30 cellular contexts compared by ENCODE assay signal in the genomic region with DNA sequence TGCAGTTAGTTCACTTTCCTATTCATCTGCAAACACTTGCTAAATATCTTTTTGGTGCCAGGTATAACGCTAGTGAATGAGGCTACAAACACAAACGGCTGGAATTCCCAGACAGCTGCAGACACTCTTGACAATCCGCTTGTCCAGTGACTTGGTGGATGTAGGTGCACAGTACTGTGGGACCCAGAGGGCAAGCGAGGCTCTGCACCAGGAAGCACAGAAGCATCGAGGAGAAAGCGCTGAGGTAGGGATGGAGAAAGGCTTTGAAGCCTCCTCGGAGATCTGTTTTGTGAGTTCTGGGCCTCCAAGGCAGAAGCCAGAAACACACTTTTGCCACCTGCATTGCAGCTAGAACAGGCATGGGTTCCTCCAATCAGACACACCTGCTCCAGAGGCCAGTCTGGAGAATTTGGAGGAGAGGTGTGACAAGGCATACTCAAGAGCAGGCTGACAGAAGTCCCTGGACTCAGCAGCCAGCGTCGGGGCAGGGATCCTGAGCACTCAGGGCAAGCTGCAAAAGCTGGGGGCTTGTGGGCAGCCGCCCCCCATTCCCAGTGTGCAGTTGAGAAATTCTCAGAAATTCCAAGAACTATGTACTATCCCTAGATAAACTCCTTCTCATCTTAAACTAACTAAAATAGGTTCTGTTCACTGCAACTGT.
"Had no signal": no experiment of that assay in that cellular context is flagged by ENCODE, and none has a peak within 500 bp of the region (broad histone marks: within the 10 kb centered on the region; RNA-seq: fewer than 3 reads in every experiment).

No MANE protein-coding gene starts in this region.

- H3K9me3 ChIP-seq: ascending aorta, esophagus squamous epithelium had no signal

- DNase-seq: activated B cell treated with CpG ODN at 0.5 μM for 24 hours; activated CD4-positive, alpha-beta memory T cell treated with anti-CD3 and anti-CD28 coated beads, Interleukin-2, amount 10 ng/mL, durations not matched to agents 7 days and 5 days; activated CD4-positive, alpha-beta T cell treated with anti-CD3 and anti-CD28 coated beads for 48 hours; activated CD8-positive, alpha-beta memory T cell treated with anti-CD3 and anti-CD28 coated beads, Interleukin-2, amount 50 U/mL, for 48 hours; activated gamma-delta T cell; activated naive CD4-positive, alpha-beta T cell; activated naive CD4-positive, alpha-beta T cell treated with anti-CD3 and anti-CD28 coated beads, Interleukin-2, amount 10 ng/mL, durations not matched to agents 7 days and 5 days; activated naive CD8-positive, alpha-beta T cell treated with anti-CD3 and anti-CD28 coated beads, Interleukin-2, amount 10 ng/mL, durations not matched to agents 7 days and 5 days; activated T-cell treated with anti-CD3 and anti-CD28 coated beads for 4 hours; activated T-cell treated with anti-CD3 and anti-CD28 coated beads, Interleukin-2, amount 50 U/mL, for 24 hours; activated T-cell treated with anti-CD3 and anti-CD28 coated beads, Interleukin-2, amount 50 U/mL, for 72 hours; caudate nucleus; cortex of kidney; dermis blood vessel endothelial cell; effector CD4-positive, alpha-beta T cell; effector memory CD8-positive, alpha-beta T cell; erythroblast; esophagus squamous epithelium; foreskin melanocyte; head of caudate nucleus; T-helper 1 cell; T-helper 17 cell; T1000; WERI-Rb-1 had no signal

- H3K27me3 ChIP-seq: ascending aorta, esophagus squamous epithelium had no signal

- H3K4me3 ChIP-seq: ascending aorta, esophagus squamous epithelium had no signal

- H3K27ac Mint-ChIP-seq: activated B cell treated with CpG ODN at 0.5 μM for 24 hours; activated CD4-positive, alpha-beta memory T cell treated with anti-CD3 and anti-CD28 coated beads, Interleukin-2, amount 10 ng/mL, durations not matched to agents 7 days and 5 days; activated naive CD4-positive, alpha-beta T cell treated with anti-CD3 and anti-CD28 coated beads, Interleukin-2, amount 10 ng/mL, durations not matched to agents 7 days and 5 days; activated naive CD8-positive, alpha-beta T cell treated with anti-CD3 and anti-CD28 coated beads, Interleukin-2, amount 10 ng/mL, durations not matched to agents 7 days and 5 days; activated T-cell treated with anti-CD3 and anti-CD28 coated beads, Interleukin-2, amount 50 U/mL, for 24 hours; activated T-cell treated with anti-CD3 and anti-CD28 coated beads, Interleukin-2, amount 50 U/mL, for 72 hours; effector memory CD8-positive, alpha-beta T cell; T-helper 17 cell; T-helper 2 cell treated with Interferon-gamma antibody and Interleukin-4, amounts not matched to agents 5 μg/mL and 100 μg/mL, for 36 hours had no signal

- H3K4me1 ChIP-seq: ascending aorta had no signal

- H3K9me3 Mint-ChIP-seq: activated B cell treated with CpG ODN at 0.5 μM for 24 hours; activated T-cell treated with anti-CD3 and anti-CD28 coated beads, Interleukin-2, amount 50 U/mL, for 24 hours; activated T-cell treated with anti-CD3 and anti-CD28 coated beads, Interleukin-2, amount 50 U/mL, for 72 hours had no signal

- H3K27ac ChIP-seq: ascending aorta, esophagus squamous epithelium, WERI-Rb-1 had no signal

- H3K27me3 Mint-ChIP-seq: activated B cell treated with CpG ODN at 0.5 μM for 24 hours; activated CD4-positive, alpha-beta memory T cell treated with anti-CD3 and anti-CD28 coated beads, Interleukin-2, amount 10 ng/mL, durations not matched to agents 7 days and 5 days; activated naive CD4-positive, alpha-beta T cell treated with anti-CD3 and anti-CD28 coated beads, Interleukin-2, amount 10 ng/mL, durations not matched to agents 7 days and 5 days; activated naive CD8-positive, alpha-beta T cell treated with anti-CD3 and anti-CD28 coated beads, Interleukin-2, amount 10 ng/mL, durations not matched to agents 7 days and 5 days; activated T-cell treated with anti-CD3 and anti-CD28 coated beads, Interleukin-2, amount 50 U/mL, for 24 hours; effector memory CD8-positive, alpha-beta T cell; T-helper 17 cell had no signal

- H3K36me3 ChIP-seq: ascending aorta, esophagus squamous epithelium, WERI-Rb-1 had no signal

- FAIRE-seq: bronchial epithelial cell, colon had no signal

- H3K36me3 Mint-ChIP-seq: activated naive CD4-positive, alpha-beta T cell treated with anti-CD3 and anti-CD28 coated beads, Interleukin-2, amount 10 ng/mL, durations not matched to agents 7 days and 5 days; activated naive CD4-positive, alpha-beta T cell treated with anti-CD3 and anti-CD28 coated beads, Interleukin-2, amount 50 U/mL, for 72 hours; activated naive CD8-positive, alpha-beta T cell treated with anti-CD3 and anti-CD28 coated beads, Interleukin-2, amount 10 ng/mL, durations not matched to agents 7 days and 5 days had no signal

- H3K4me3 Mint-ChIP-seq: activated B cell treated with CpG ODN at 0.5 μM for 24 hours; activated CD4-positive, alpha-beta memory T cell treated with anti-CD3 and anti-CD28 coated beads, Interleukin-2, amount 10 ng/mL, durations not matched to agents 7 days and 5 days; activated naive CD4-positive, alpha-beta T cell treated with anti-CD3 and anti-CD28 coated beads, Interleukin-2, amount 10 ng/mL, durations not matched to agents 7 days and 5 days; activated naive CD8-positive, alpha-beta T cell treated with anti-CD3 and anti-CD28 coated beads, Interleukin-2, amount 10 ng/mL, durations not matched to agents 7 days and 5 days; activated T-cell treated with anti-CD3 and anti-CD28 coated beads, Interleukin-2, amount 50 U/mL, for 24 hours; activated T-cell treated with anti-CD3 and anti-CD28 coated beads, Interleukin-2, amount 50 U/mL, for 72 hours; brain; effector memory CD8-positive, alpha-beta T cell; T-helper 17 cell; T-helper 2 cell treated with Interferon-gamma antibody and Interleukin-4, amounts not matched to agents 5 μg/mL and 100 μg/mL, for 36 hours had no signal

- H3K4me1 Mint-ChIP-seq: activated B cell treated with CpG ODN at 0.5 μM for 24 hours; activated CD4-positive, alpha-beta memory T cell treated with anti-CD3 and anti-CD28 coated beads, Interleukin-2, amount 10 ng/mL, durations not matched to agents 7 days and 5 days; activated naive CD4-positive, alpha-beta T cell treated with anti-CD3 and anti-CD28 coated beads, Interleukin-2, amount 10 ng/mL, durations not matched to agents 7 days and 5 days; activated naive CD8-positive, alpha-beta T cell treated with anti-CD3 and anti-CD28 coated beads, Interleukin-2, amount 10 ng/mL, durations not matched to agents 7 days and 5 days; T-helper 17 cell had no signal
